Comparison of ENCODE assay signal across 1 cellular context in genomic region chr6:11492444-11493300, GRCh38.
A peak's percentile ranks its signal among the peaks of the same experiment; 100 is the strongest.
TF ChIP-seq lines count a peak whose summit lies in the region.

No MANE protein-coding gene starts in this region.

TF ChIP-seq in HepG2, 621 proteins besides CTCF, POLR2A, EP300 and RAD21:
- TF ChIP-seq FOXO4 (CRISPR knock-in tag; conservative IDR thresholded peaks at IDR 0.05) (0 out of 2 replicates have a peak, but pooled peaks have one; percentile 69), ZNF354B (CRISPR knock-in tag; IDR thresholded peaks at IDR 0.05) (0 out of 2 replicates have a peak, but pooled peaks have one; percentile 46), ZMYM4 (CRISPR knock-in tag; IDR thresholded peaks at IDR 0.05) (0 out of 2 replicates have a peak, but pooled peaks have one; percentile 16), CEBPG (CRISPR knock-in tag; IDR thresholded peaks at IDR 0.05) (peak; percentile 70; the same call in 1 of the 2 replicates), MED1 (CRISPR knock-in tag; IDR thresholded peaks at IDR 0.05) (0 out of 2 replicates have a peak, but pooled peaks have one; percentile 18), CEBPB (IDR thresholded peaks at IDR 0.05; ENCODE audit: borderline replicate concordance, low read depth, low read length) (peak; percentile 77), ZBTB37 (CRISPR knock-in tag; IDR thresholded peaks at IDR 0.05) (0 out of 2 replicates have a peak, but pooled peaks have one; percentile 10), CSRNP1 (CRISPR knock-in tag; IDR thresholded peaks at IDR 0.05) (0 out of 2 replicates have a peak, but pooled peaks have one; percentile 32), ZNF292 (CRISPR knock-in tag; IDR thresholded peaks at IDR 0.05; ENCODE audit: borderline replicate concordance, low read depth) (0 out of 2 replicates have a peak, but pooled peaks have one; percentile 27), MLX (CRISPR knock-in tag; IDR thresholded peaks at IDR 0.05) (no peak), NR1H2 (CRISPR knock-in tag; IDR thresholded peaks at IDR 0.05; ENCODE audit: borderline replicate concordance, low read depth) (no peak), AFF4 (CRISPR knock-in tag; IDR thresholded peaks at IDR 0.05) (no peak)
